Comparison of ENCODE assay signal across 14 cellular contexts in genomic region chr13:20465218-20465879, GRCh38.
DNase-seq lines count a peak whose midpoint lies in the region; ATAC-seq and TF ChIP-seq lines count a peak whose summit lies in the region.
"Had no signal": no experiment of that assay in that cellular context is flagged by ENCODE, and none has a peak within 500 bp of the region (broad histone marks: within the 10 kb centered on the region; RNA-seq: fewer than 3 reads in every experiment).

No MANE protein-coding gene starts in this region.

- H3K4me3 ChIP-seq in HEK293 (ENCODE audit: low read depth, low read length) (no peak overlapping the region), heart right ventricle (peak overlapping the region in 2 of 10 donors; percentile 10), rectal smooth muscle tissue (ENCODE audit: low read length) (peak overlapping the region; percentile 25), ascending aorta (no peak overlapping the region)

- H3K4me1 ChIP-seq in HEK293 (ENCODE audit: control insufficient read depth, insufficient read depth, low read length) (0 out of 2 replicates have a peak, but pooled peaks cover 7% of the 10 kb centered on the region), heart right ventricle (peaks cover 2 to 40% (median 25%) of the 10 kb centered on the region in 9 donors), rectal smooth muscle tissue (ENCODE audit: control insufficient read depth, insufficient read depth, low read length) (peaks cover 5% of the 10 kb centered on the region), ascending aorta (no peaks in the 10 kb centered on the region)

- TF ChIP-seq CTCF in HEK293 (tag by site-specific recombination; IDR thresholded peaks at IDR 0.05) (no peak), heart right ventricle (IDR thresholded peaks at IDR 0.05) (no peak), ascending aorta (IDR thresholded peaks at IDR 0.05) (no peak)

- H3K36me3 ChIP-seq in HEK293 (ENCODE audit: control insufficient read depth in 2 of 2, insufficient read depth in 1 of 2, low read length in 2 of 2) = no peaks in the 10 kb centered on the region
- peaks cover 0 to 4% (median 0%) of the 10 kb centered on the region in 9 donors for H3K36me3 ChIP-seq in heart right ventricle
- H3K36me3 ChIP-seq in rectal smooth muscle tissue (ENCODE audit: control insufficient read depth, insufficient read depth, low read length) = no peaks in the 10 kb centered on the region
- H3K36me3 ChIP-seq in ascending aorta = peaks cover 0 to 4% of the 10 kb centered on the region in 2 donors
- H3K36me3 ChIP-seq: sigmoid colon had no signal

- no peak overlapping the region for H3K9ac ChIP-seq in rectal smooth muscle tissue (ENCODE audit: low read length)

- CTCF ChIA-PET in HEK293 (lab: Yijun Ruan, JAX) = no interaction called here

- H3K27me3 ChIP-seq in heart right ventricle (no peaks in the 10 kb centered on the region), rectal smooth muscle tissue (ENCODE audit: control insufficient read depth, insufficient read depth, low read length) (no peaks in the 10 kb centered on the region), ascending aorta (no peaks in the 10 kb centered on the region)
- H3K27me3 ChIP-seq: sigmoid colon had no signal

- ATAC-seq in SK-N-SH treated with all-trans-retinoic acid at 6 μM for 48 hours (peak; percentile 37; the same call in 1 of the 3 replicates), heart right ventricle (peak in 6 of 8 donors; percentile 42 to 60 (median 46)), GM18861 (IDR thresholded peaks at IDR 0.05; ENCODE audit: unreplicated experiment) (no peak), HG03159 (IDR thresholded peaks at IDR 0.05; ENCODE audit: unreplicated experiment) (no peak), GM19035 (IDR thresholded peaks at IDR 0.05; ENCODE audit: unreplicated experiment) (no peak)

- 30 to 32% methylated on average over 6 of the region's 6 CpGs for WGBS in heart right ventricle, 2 donors

- H3K9me3 ChIP-seq in HEK293 (ENCODE audit: control insufficient read depth, insufficient read depth, low read depth, low read length) (no peaks in the 10 kb centered on the region), heart right ventricle (no peaks in the 10 kb centered on the region), ascending aorta (no peaks in the 10 kb centered on the region)
- H3K9me3 ChIP-seq: sigmoid colon had no signal

- DNase-seq in heart right ventricle (no peak), ascending aorta (ENCODE audit: low spot score in 2 of 2) (no peak)
- DNase-seq: activated CD4-positive, alpha-beta T cell treated with anti-CD3 and anti-CD28 coated beads for 48 hours; activated effector memory CD4-positive, alpha-beta T cell treated with Interleukin-2 at 50 U/mL for 16 hours; CD4-positive, alpha-beta memory T cell; NCI-H2227 treated with DMSO at 0.1 percent for 48 hours; SHP77 treated with DMSO at 0.1 percent for 48 hours; sigmoid colon had no signal

- intact Hi-C loops in heart right ventricle (cut with DNase I) = loop anchor here in 1 of 10 donors (5.0 kb wide), 1 partner anchor 268 kb away; no protein-coding TSS in a partner anchor
- intact Hi-C loops in ascending aorta (cut with DNase I) = no loop called here

- POLR2A ChIA-PET in HEK293 (lab: Yijun Ruan, JAX) = no interaction called here

- no peak overlapping the region for H3K27ac ChIP-seq in HEK293 (ENCODE audit: extremely low read depth, low read depth, low read length)
- H3K27ac ChIP-seq in heart right ventricle = peak overlapping the region in 9 of 10 donors; percentile 1 to 83 (median 65)
- no peak overlapping the region for H3K27ac ChIP-seq in rectal smooth muscle tissue (ENCODE audit: low read depth, low read length)
- no peak overlapping the region for H3K27ac ChIP-seq in ascending aorta
- H3K27ac ChIP-seq: sigmoid colon had no signal

TF ChIP-seq in HEK293, 187 proteins besides CTCF, POLR2A, EP300 and RAD21 (continues in another document):
- TF ChIP-seq ZNF692 (tag by site-specific recombination; IDR thresholded peaks at IDR 0.05) = peak; percentile 95
- TF ChIP-seq GLIS1 (tag by site-specific recombination; IDR thresholded peaks at IDR 0.05) = no peak
- peak; percentile 35 for TF ChIP-seq PRDM10 (tag by site-specific recombination; IDR thresholded peaks at IDR 0.05)

TF ChIP-seq in SK-N-SH treated with all-trans-retinoic acid at 6 μM for 48 hours, 23 proteins besides CTCF, POLR2A, EP300 and RAD21:
- TF ChIP-seq OSR1 (CRISPR knock-in tag; IDR thresholded peaks at IDR 0.05) = no peak
- TF ChIP-seq ZNF565 (CRISPR knock-in tag; conservative IDR thresholded peaks at IDR 0.05; ENCODE audit: low read depth) = no peak
- no peak for TF ChIP-seq TOX (CRISPR knock-in tag; IDR thresholded peaks at IDR 0.05; ENCODE audit: borderline replicate concordance)
- no peak for TF ChIP-seq ISL1 (CRISPR knock-in tag; IDR thresholded peaks at IDR 0.05)
- TF ChIP-seq ZNF70 (CRISPR knock-in tag; IDR thresholded peaks at IDR 0.05) = no peak
- TF ChIP-seq ARNTL (CRISPR knock-in tag; IDR thresholded peaks at IDR 0.05; ENCODE audit: borderline replicate concordance, low read depth) = no peak
- no peak for TF ChIP-seq GLIS3 (CRISPR knock-in tag; IDR thresholded peaks at IDR 0.05)
- TF ChIP-seq, protein P1, sequence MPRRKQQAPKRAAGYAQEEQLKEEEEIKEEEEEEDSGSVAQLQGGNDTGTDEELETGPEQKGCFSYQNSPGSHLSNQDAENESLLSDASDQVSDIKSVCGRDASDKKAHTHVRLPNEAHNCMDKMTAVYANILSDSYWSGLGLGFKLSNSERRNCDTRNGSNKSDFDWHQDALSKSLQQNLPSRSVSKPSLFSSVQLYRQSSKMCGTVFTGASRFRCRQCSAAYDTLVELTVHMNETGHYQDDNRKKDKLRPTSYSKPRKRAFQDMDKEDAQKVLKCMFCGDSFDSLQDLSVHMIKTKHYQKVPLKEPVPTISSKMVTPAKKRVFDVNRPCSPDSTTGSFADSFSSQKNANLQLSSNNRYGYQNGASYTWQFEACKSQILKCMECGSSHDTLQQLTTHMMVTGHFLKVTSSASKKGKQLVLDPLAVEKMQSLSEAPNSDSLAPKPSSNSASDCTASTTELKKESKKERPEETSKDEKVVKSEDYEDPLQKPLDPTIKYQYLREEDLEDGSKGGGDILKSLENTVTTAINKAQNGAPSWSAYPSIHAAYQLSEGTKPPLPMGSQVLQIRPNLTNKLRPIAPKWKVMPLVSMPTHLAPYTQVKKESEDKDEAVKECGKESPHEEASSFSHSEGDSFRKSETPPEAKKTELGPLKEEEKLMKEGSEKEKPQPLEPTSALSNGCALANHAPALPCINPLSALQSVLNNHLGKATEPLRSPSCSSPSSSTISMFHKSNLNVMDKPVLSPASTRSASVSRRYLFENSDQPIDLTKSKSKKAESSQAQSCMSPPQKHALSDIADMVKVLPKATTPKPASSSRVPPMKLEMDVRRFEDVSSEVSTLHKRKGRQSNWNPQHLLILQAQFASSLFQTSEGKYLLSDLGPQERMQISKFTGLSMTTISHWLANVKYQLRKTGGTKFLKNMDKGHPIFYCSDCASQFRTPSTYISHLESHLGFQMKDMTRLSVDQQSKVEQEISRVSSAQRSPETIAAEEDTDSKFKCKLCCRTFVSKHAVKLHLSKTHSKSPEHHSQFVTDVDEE (CRISPR knock-in tag; IDR thresholded peaks at IDR 0.05) = no peak
- TF ChIP-seq SNAI2 (CRISPR knock-in tag; IDR thresholded peaks at IDR 0.05) = no peak
- TF ChIP-seq ZC3H10 (CRISPR knock-in tag; IDR thresholded peaks at IDR 0.05) = no peak
- no peak for TF ChIP-seq TCF4 (CRISPR knock-in tag; IDR thresholded peaks at IDR 0.05; ENCODE audit: borderline replicate concordance)
- TF ChIP-seq, protein P2, sequence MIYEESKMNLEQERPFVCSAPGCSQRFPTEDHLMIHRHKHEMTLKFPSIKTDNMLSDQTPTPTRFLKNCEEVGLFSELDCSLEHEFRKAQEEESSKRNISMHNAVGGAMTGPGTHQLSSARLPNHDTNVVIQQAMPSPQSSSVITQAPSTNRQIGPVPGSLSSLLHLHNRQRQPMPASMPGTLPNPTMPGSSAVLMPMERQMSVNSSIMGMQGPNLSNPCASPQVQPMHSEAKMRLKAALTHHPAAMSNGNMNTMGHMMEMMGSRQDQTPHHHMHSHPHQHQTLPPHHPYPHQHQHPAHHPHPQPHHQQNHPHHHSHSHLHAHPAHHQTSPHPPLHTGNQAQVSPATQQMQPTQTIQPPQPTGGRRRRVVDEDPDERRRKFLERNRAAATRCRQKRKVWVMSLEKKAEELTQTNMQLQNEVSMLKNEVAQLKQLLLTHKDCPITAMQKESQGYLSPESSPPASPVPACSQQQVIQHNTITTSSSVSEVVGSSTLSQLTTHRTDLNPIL (CRISPR knock-in tag; IDR thresholded peaks at IDR 0.05; ENCODE audit: low read depth) = no peak
- TF ChIP-seq, protein P3, sequence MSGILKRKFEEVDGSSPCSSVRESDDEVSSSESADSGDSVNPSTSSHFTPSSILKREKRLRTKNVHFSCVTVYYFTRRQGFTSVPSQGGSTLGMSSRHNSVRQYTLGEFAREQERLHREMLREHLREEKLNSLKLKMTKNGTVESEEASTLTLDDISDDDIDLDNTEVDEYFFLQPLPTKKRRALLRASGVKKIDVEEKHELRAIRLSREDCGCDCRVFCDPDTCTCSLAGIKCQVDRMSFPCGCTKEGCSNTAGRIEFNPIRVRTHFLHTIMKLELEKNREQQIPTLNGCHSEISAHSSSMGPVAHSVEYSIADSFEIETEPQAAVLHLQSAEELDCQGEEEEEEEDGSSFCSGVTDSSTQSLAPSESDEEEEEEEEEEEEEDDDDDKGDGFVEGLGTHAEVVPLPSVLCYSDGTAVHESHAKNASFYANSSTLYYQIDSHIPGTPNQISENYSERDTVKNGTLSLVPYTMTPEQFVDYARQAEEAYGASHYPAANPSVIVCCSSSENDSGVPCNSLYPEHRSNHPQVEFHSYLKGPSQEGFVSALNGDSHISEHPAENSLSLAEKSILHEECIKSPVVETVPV (CRISPR knock-in tag; IDR thresholded peaks at IDR 0.05) = no peak
- TF ChIP-seq, protein P4, sequence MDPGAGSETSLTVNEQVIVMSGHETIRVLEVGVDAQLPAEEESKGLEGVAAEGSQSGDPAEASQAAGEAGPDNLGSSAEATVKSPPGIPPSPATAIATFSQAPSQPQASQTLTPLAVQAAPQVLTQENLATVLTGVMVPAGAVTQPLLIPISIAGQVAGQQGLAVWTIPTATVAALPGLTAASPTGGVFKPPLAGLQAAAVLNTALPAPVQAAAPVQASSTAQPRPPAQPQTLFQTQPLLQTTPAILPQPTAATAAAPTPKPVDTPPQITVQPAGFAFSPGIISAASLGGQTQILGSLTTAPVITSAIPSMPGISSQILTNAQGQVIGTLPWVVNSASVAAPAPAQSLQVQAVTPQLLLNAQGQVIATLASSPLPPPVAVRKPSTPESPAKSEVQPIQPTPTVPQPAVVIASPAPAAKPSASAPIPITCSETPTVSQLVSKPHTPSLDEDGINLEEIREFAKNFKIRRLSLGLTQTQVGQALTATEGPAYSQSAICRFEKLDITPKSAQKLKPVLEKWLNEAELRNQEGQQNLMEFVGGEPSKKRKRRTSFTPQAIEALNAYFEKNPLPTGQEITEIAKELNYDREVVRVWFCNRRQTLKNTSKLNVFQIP (CRISPR knock-in tag; IDR thresholded peaks at IDR 0.05; ENCODE audit: borderline replicate concordance, low read depth) = no peak
- TF ChIP-seq ZFP3 (CRISPR knock-in tag; IDR thresholded peaks at IDR 0.05) = no peak
- no peak for TF ChIP-seq ESRRG (CRISPR knock-in tag; IDR thresholded peaks at IDR 0.05)
- TF ChIP-seq CSDC2 (CRISPR knock-in tag; IDR thresholded peaks at IDR 0.05) = no peak
TF ChIP-seq in SK-N-SH treated with all-trans-retinoic acid at 6 μM for 48 hours: peak in this region for 0.

Comparison
In these comparisons a context has a peak if more than half of its experiments do, and no peak if none do; other contexts are left out.
1. H3K27ac ChIP-seq: peak in heart right ventricle (9 of 10); none in HEK293 (single experiment), rectal smooth muscle tissue (single experiment) and ascending aorta (0 of 2).
2. ATAC-seq: peak in SK-N-SH treated with all-trans-retinoic acid at 6 μM for 48 hours (single experiment) and heart right ventricle (6 of 8); none in GM18861 (single experiment), HG03159 (single experiment) and GM19035 (single experiment).